In genomic region chr5:98774192-98775046, GRCh38 we compare ENCODE assay signal across 1 cellular context.
TF ChIP-seq lines count a peak whose summit lies in the region.

No MANE protein-coding gene starts in this region.

TF ChIP-seq in HepG2, 621 proteins besides CTCF, POLR2A, EP300 and RAD21 (continued from another document and continues in another):
- TF ChIP-seq, protein P1, sequence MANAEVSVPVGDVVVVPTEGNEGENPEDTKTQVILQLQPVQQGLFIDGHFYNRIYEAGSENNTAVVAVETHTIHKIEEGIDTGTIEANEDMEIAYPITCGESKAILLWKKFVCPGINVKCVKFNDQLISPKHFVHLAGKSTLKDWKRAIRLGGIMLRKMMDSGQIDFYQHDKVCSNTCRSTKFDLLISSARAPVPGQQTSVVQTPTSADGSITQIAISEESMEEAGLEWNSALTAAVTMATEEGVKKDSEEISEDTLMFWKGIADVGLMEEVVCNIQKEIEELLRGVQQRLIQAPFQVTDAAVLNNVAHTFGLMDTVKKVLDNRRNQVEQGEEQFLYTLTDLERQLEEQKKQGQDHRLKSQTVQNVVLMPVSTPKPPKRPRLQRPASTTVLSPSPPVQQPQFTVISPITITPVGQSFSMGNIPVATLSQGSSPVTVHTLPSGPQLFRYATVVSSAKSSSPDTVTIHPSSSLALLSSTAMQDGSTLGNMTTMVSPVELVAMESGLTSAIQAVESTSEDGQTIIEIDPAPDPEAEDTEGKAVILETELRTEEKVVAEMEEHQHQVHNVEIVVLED (CRISPR knock-in tag; IDR thresholded peaks at IDR 0.05; ENCODE audit: borderline replicate concordance) = no peak
- TF ChIP-seq NFIB (CRISPR knock-in tag; IDR thresholded peaks at IDR 0.05; ENCODE audit: borderline replicate concordance) = no peak
- no peak for TF ChIP-seq PRDM10 (CRISPR knock-in tag; IDR thresholded peaks at IDR 0.05; ENCODE audit: low read depth)
- TF ChIP-seq ONECUT2 (CRISPR knock-in tag; IDR thresholded peaks at IDR 0.05) = no peak
- no peak for TF ChIP-seq MTA3 (CRISPR knock-in tag; IDR thresholded peaks at IDR 0.05)
- TF ChIP-seq ZNF564 (CRISPR knock-in tag; IDR thresholded peaks at IDR 0.05) = no peak
- 0 out of 2 replicates have a peak, but pooled peaks have one; percentile 17 for TF ChIP-seq CEBPB (IDR thresholded peaks at IDR 0.05; ENCODE audit: borderline replicate concordance, low read depth, low read length)
- TF ChIP-seq, protein P2, sequence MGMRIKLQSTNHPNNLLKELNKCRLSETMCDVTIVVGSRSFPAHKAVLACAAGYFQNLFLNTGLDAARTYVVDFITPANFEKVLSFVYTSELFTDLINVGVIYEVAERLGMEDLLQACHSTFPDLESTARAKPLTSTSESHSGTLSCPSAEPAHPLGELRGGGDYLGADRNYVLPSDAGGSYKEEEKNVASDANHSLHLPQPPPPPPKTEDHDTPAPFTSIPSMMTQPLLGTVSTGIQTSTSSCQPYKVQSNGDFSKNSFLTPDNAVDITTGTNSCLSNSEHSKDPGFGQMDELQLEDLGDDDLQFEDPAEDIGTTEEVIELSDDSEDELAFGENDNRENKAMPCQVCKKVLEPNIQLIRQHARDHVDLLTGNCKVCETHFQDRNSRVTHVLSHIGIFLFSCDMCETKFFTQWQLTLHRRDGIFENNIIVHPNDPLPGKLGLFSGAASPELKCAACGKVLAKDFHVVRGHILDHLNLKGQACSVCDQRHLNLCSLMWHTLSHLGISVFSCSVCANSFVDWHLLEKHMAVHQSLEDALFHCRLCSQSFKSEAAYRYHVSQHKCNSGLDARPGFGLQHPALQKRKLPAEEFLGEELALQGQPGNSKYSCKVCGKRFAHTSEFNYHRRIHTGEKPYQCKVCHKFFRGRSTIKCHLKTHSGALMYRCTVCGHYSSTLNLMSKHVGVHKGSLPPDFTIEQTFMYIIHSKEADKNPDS (CRISPR knock-in tag; IDR thresholded peaks at IDR 0.05) = no peak
- TF ChIP-seq, protein P3, sequence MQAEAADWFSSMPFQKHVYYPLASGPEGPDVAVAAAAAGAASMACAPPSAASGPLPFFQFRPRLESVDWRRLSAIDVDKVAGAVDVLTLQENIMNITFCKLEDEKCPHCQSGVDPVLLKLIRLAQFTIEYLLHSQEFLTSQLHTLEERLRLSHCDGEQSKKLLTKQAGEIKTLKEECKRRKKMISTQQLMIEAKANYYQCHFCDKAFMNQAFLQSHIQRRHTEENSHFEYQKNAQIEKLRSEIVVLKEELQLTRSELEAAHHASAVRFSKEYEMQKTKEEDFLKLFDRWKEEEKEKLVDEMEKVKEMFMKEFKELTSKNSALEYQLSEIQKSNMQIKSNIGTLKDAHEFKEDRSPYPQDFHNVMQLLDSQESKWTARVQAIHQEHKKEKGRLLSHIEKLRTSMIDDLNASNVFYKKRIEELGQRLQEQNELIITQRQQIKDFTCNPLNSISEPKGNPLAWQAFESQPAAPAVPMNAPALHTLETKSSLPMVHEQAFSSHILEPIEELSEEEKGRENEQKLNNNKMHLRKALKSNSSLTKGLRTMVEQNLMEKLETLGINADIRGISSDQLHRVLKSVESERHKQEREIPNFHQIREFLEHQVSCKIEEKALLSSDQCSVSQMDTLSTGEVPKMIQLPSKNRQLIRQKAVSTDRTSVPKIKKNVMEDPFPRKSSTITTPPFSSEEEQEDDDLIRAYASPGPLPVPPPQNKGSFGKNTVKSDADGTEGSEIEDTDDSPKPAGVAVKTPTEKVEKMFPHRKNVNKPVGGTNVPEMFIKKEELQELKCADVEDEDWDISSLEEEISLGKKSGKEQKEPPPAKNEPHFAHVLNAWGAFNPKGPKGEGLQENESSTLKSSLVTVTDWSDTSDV (CRISPR knock-in tag; IDR thresholded peaks at IDR 0.05) = 0 out of 2 replicates have a peak, but pooled peaks have one; percentile 27
- no peak for TF ChIP-seq ESRRA (CRISPR knock-in tag; IDR thresholded peaks at IDR 0.05; ENCODE audit: low read depth)
- TF ChIP-seq, protein P4, sequence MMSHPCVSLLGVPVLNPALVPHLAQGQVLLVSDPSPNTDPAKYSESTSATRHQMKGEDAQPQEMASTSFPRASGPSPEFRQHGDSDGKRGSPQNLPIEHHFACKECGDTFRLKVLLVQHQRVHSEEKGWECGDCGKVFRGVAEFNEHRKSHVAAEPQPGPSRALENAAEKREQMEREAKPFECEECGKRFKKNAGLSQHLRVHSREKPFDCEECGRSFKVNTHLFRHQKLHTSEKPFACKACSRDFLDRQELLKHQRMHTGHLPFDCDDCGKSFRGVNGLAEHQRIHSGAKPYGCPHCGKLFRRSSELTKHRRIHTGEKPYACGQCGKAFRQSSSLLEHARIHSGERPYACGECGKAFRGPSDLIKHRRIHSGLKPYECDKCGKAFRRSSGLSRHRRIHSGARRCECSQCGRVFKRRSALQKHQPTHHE (CRISPR knock-in tag; IDR thresholded peaks at IDR 0.05; ENCODE audit: borderline replicate concordance) = no peak
- no peak for TF ChIP-seq CAMTA2 (CRISPR knock-in tag; IDR thresholded peaks at IDR 0.05; ENCODE audit: borderline replicate concordance)
- TF ChIP-seq, protein P5, sequence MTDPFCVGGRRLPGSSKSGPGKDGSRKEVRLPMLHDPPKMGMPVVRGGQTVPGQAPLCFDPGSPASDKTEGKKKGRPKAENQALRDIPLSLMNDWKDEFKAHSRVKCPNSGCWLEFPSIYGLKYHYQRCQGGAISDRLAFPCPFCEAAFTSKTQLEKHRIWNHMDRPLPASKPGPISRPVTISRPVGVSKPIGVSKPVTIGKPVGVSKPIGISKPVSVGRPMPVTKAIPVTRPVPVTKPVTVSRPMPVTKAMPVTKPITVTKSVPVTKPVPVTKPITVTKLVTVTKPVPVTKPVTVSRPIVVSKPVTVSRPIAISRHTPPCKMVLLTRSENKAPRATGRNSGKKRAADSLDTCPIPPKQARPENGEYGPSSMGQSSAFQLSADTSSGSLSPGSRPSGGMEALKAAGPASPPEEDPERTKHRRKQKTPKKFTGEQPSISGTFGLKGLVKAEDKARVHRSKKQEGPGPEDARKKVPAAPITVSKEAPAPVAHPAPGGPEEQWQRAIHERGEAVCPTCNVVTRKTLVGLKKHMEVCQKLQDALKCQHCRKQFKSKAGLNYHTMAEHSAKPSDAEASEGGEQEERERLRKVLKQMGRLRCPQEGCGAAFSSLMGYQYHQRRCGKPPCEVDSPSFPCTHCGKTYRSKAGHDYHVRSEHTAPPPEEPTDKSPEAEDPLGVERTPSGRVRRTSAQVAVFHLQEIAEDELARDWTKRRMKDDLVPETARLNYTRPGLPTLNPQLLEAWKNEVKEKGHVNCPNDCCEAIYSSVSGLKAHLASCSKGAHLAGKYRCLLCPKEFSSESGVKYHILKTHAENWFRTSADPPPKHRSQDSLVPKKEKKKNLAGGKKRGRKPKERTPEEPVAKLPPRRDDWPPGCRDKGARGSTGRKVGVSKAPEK (CRISPR knock-in tag; IDR thresholded peaks at IDR 0.05; ENCODE audit: borderline replicate concordance) = no peak
- TF ChIP-seq ZFP41 (CRISPR knock-in tag; IDR thresholded peaks at IDR 0.05; ENCODE audit: borderline replicate concordance) = no peak
- TF ChIP-seq, protein P6, sequence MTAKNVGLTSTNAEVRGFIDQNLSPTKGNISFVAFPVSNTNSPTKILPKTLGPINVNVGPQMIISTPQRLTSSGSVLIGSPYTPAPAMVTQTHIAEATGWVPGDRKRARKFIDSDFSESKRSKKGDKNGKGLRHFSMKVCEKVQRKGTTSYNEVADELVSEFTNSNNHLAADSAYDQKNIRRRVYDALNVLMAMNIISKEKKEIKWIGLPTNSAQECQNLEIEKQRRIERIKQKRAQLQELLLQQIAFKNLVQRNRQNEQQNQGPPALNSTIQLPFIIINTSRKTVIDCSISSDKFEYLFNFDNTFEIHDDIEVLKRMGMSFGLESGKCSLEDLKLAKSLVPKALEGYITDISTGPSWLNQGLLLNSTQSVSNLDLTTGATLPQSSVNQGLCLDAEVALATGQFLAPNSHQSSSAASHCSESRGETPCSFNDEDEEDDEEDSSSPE (CRISPR knock-in tag; IDR thresholded peaks at IDR 0.05) = 0 out of 2 replicates have a peak, but pooled peaks have one; percentile 35
- TF ChIP-seq ZNF431 (CRISPR knock-in tag; IDR thresholded peaks at IDR 0.05; ENCODE audit: borderline replicate concordance, low read depth) = no peak
- TF ChIP-seq REL (CRISPR knock-in tag; conservative IDR thresholded peaks at IDR 0.05) = no peak
- TF ChIP-seq HMG20A (CRISPR knock-in tag; IDR thresholded peaks at IDR 0.05; ENCODE audit: borderline replicate concordance) = no peak; the same call in 1 of the 2 replicates
- 0 out of 2 replicates have a peak, but pooled peaks have one; percentile 29 for TF ChIP-seq TAF1 (CRISPR knock-in tag; IDR thresholded peaks at IDR 0.05)
- peak; percentile 30; the same call in 1 of the 2 replicates for TF ChIP-seq ZNF800 (CRISPR knock-in tag; IDR thresholded peaks at IDR 0.05)
- no peak for TF ChIP-seq ARNT2 (CRISPR knock-in tag; IDR thresholded peaks at IDR 0.05; ENCODE audit: low read depth)
- TF ChIP-seq GTF2F1 (IDR thresholded peaks at IDR 0.05; ENCODE audit: low read length) = no peak
- TF ChIP-seq FOXC1 (CRISPR knock-in tag; IDR thresholded peaks at IDR 0.05; ENCODE audit: borderline replicate concordance) = no peak
- TF ChIP-seq, protein P7, sequence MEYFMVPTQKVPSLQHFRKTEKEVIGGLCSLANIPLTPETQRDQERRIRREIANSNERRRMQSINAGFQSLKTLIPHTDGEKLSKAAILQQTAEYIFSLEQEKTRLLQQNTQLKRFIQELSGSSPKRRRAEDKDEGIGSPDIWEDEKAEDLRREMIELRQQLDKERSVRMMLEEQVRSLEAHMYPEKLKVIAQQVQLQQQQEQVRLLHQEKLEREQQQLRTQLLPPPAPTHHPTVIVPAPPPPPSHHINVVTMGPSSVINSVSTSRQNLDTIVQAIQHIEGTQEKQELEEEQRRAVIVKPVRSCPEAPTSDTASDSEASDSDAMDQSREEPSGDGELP (IDR thresholded peaks at IDR 0.05; ENCODE audit: borderline replicate concordance, low read depth) = no peak
- TF ChIP-seq FOSL1 (CRISPR knock-in tag; IDR thresholded peaks at IDR 0.05; ENCODE audit: borderline replicate concordance) = no peak
- TF ChIP-seq CREB1 (IDR thresholded peaks at IDR 0.05) = no peak
- TF ChIP-seq CREB1 (CRISPR knock-in tag; IDR thresholded peaks at IDR 0.05) = no peak
- TF ChIP-seq ZNF546 (CRISPR knock-in tag; conservative IDR thresholded peaks at IDR 0.05) = no peak
- TF ChIP-seq PATZ1 (CRISPR knock-in tag; IDR thresholded peaks at IDR 0.05) = peak; percentile 69
- TF ChIP-seq RFXANK (CRISPR knock-in tag; IDR thresholded peaks at IDR 0.05) = no peak
- TF ChIP-seq POLR2AphosphoS5 (IDR thresholded peaks at IDR 0.05; ENCODE audit: low read depth, low read length) = no peak
- no peak for TF ChIP-seq CHD2 (IDR thresholded peaks at IDR 0.05; ENCODE audit: low read depth, low read length)
- no peak for TF ChIP-seq ZBTB46 (CRISPR knock-in tag; IDR thresholded peaks at IDR 0.05; ENCODE audit: borderline replicate concordance)
